In genomic region chr10:31770307-31770902, GRCh38 we compare ENCODE assay signal across 8 cellular contexts.
A peak's percentile ranks its signal among the peaks of the same experiment; 100 is the strongest.
DNase-seq lines count a peak whose midpoint lies in the region; ATAC-seq and TF ChIP-seq lines count a peak whose summit lies in the region.

No MANE protein-coding gene starts in this region.

- WGBS in heart left ventricle, 4 donors, result 48 to 62% (median 53%) methylated on average over 8 of the region's 8 CpGs

- no peak for TF ChIP-seq POLR2A in heart left ventricle (IDR thresholded peaks at IDR 0.05)

- H3K36me3 ChIP-seq in OCI-LY1 (ENCODE audit: insufficient read depth, low read length), result no peaks in the 10 kb centered on the region
- no peaks in the 10 kb centered on the region for H3K36me3 ChIP-seq in heart left ventricle

- no peak overlapping the region for H3K4me3 ChIP-seq in OCI-LY1 (ENCODE audit: low read depth, low read length, poor library complexity, severe bottlenecking)
- no peak overlapping the region for H3K4me3 ChIP-seq in heart left ventricle

- H3K27me3 ChIP-seq in OCI-LY1 (ENCODE audit: insufficient read depth, low read length), result no peaks in the 10 kb centered on the region
- H3K27me3 ChIP-seq in heart left ventricle, result no peaks in the 10 kb centered on the region

- H3K27ac ChIP-seq in OCI-LY1 (ENCODE audit: low read depth, low read length, poor library complexity, severe bottlenecking) (no peak overlapping the region), heart left ventricle (peak overlapping the region in 2 of 12 donors; percentile 21 to 39)

- H3K4me1 ChIP-seq in OCI-LY1 (ENCODE audit: insufficient read depth, low read length, severe bottlenecking), result no peaks in the 10 kb centered on the region
- peaks cover 0 to 14% (median 2%) of the 10 kb centered on the region in 12 donors for H3K4me1 ChIP-seq in heart left ventricle

- no peak overlapping the region for H3K4me2 ChIP-seq in OCI-LY1 (ENCODE audit: low read length)

- ATAC-seq in GM21576 (IDR thresholded peaks at IDR 0.05; ENCODE audit: unreplicated experiment) (peak; percentile 64), heart left ventricle (peak in 3 of 4 donors; percentile 49 to 81 (median 62)), GM19452 (IDR thresholded peaks at IDR 0.05; ENCODE audit: unreplicated experiment) (no peak)

- H3K9me2 ChIP-seq in OCI-LY1 (ENCODE audit: low read depth, low read length), result no peaks in the 10 kb centered on the region

- no peak overlapping the region for H3K9ac ChIP-seq in OCI-LY1 (ENCODE audit: low read length)

- TF ChIP-seq CTCF in OCI-LY1 (IDR thresholded peaks at IDR 0.05; ENCODE audit: low read length) (peak; percentile 89), heart left ventricle (IDR thresholded peaks at IDR 0.05) (peak; percentile 70 to 89 (median 81))

- no peaks in the 10 kb centered on the region for H3K79me2 ChIP-seq in OCI-LY1 (ENCODE audit: insufficient read depth, low read length)

- intact Hi-C loops in heart left ventricle (cut with DNase I), result loop anchor here in 4 of 10 donors (1.0 to 10.0 kb wide), 9 partner anchors 37 to 1016 kb away; partner anchors contain the start of gene ZEB1 (in 1 of the 4)

- H3K9me3 ChIP-seq in OCI-LY1 (ENCODE audit: low read length) (no peaks in the 10 kb centered on the region), heart left ventricle (peaks cover 0 to 7% (median 0%) of the 10 kb centered on the region in 12 donors)

- no peaks in the 10 kb centered on the region for H4K20me1 ChIP-seq in OCI-LY1 (ENCODE audit: insufficient read depth, low read length)

- peak; percentile 10 for DNase-seq in DMS53 treated with DMSO at 0.1 percent for 48 hours (lab: John Stamatoyannopoulos, UW; ENCODE audit: unreplicated experiment)
- DNase-seq in activated T-helper 9 cell treated with anti-CD3 and anti-CD28 coated beads, Interleukin-2, amount 50 U/mL, for 16 hours (ENCODE audit: low read depth), result peak; percentile 42
- peak in 2 of 5 donors; percentile 45 to 57 for DNase-seq in heart left ventricle
- DNase-seq in stimulated activated CD4-positive, alpha-beta T cell treated with anti-CD3 and anti-CD28 coated beads, Interleukin-1b, Interleukin-23, amount 100 ng/mL, for 4 hours (ENCODE audit: low read depth in 2 of 2), result peak; percentile 60
- no peak for DNase-seq in middle frontal gyrus (ENCODE audit: extremely low spot score, low spot score)

- H3F3A ChIP-seq in OCI-LY1 (ENCODE audit: insufficient read depth, low read length), result no peaks in the 10 kb centered on the region

- no peak overlapping the region for H2AFZ ChIP-seq in OCI-LY1 (ENCODE audit: low read length)
